In the genomic region with DNA sequence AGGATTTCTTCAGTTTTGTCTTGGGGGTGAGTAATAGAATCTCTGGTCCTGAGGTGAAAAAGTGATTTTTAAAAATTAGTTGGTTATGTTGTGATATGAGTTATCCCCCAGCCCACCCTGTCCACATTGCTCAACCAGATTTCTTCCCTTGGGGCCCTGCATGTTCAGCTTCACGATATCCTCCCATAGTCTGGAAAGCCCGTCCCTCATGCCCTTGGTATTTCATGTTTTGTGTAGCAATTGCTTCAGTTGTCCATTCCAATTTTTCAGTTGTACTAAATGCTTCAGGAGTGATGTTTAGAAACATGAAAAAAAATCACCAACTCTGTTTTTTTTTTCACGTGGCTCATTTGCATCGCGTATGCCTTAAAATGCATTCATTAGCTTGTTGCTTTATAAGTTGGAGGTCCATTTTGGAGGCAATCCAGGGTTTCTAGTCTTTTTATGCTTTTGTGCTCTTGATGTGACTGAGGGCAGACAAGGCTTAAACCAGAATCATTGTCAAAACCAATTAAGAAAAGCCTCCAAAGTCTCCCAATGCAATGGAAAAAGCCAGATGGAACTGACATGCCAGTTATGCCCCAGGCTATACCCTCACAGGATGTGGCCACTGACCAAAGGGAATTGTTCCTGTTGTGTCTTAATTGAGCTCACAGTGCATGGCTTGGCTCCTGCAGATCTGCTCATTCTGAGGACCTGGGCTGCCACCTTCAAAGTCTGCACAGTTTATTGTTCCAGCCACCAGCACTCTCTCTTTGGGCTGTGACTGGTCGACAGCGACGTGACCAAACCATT, we compare ENCODE assay signal across 16 cellular contexts. TPM values are rescaled to one million over a fixed set of nuclear protein-coding genes. Genes with fewer than 3 reads are reported as not detected.
DNase-seq lines count a peak whose midpoint lies in the region; ATAC-seq lines count a peak whose summit lies in the region.
"Had no signal": no experiment of that assay in that cellular context is flagged by ENCODE, and none has a peak within 500 bp of the region (broad histone marks: within the 10 kb centered on the region; RNA-seq: fewer than 3 reads in every experiment).

No MANE protein-coding gene starts in this region.

- H3K9me3 ChIP-seq in adipocyte (ENCODE audit: control insufficient read depth, low read length): no peaks in the 10 kb centered on the region
- H3K9me3 ChIP-seq: heart right ventricle, vagina had no signal

- peaks cover under 1% of the 10 kb centered on the region for H3K4me1 ChIP-seq in adipocyte (ENCODE audit: control insufficient read depth, insufficient read depth, low read length)
- H3K4me1 ChIP-seq: heart right ventricle, vagina had no signal

- ATAC-seq in GM21576 (IDR thresholded peaks at IDR 0.05; ENCODE audit: unreplicated experiment): no peak
- ATAC-seq: activated CD4-positive, CD25-positive, alpha-beta regulatory T cell treated with anti-CD3 and anti-CD28 coated beads, Interleukin-2, amount 50 U/mL, for 24 hours; activated naive CD4-positive, alpha-beta T cell treated with anti-CD3 and anti-CD28 coated beads, Interleukin-2, amount 50 U/mL, for 72 hours; heart right ventricle; stimulated activated naive CD8-positive, alpha-beta T cell treated with anti-CD3 and anti-CD28 coated beads, Interleukin-15, amount 100 ng/mL, for 72 hours had no signal

- no peak overlapping the region for H3K9ac ChIP-seq in adipocyte (ENCODE audit: low read length)

- no peak overlapping the region for H3K4me3 ChIP-seq in adipocyte (ENCODE audit: low read length)
- H3K4me3 ChIP-seq: heart right ventricle, vagina had no signal

- H3K27me3 ChIP-seq in adipocyte (replicated peaks; ENCODE audit: control insufficient read depth, insufficient read depth, low read length): no peaks in the 10 kb centered on the region
- H3K27me3 ChIP-seq: heart right ventricle, vagina had no signal

- DNase-seq in Daoy (ENCODE audit: low read depth) (peak; percentile 67), M059J (ENCODE audit: low read depth) (peak; percentile 99), adipocyte (ENCODE audit: low read depth) (peak; percentile 91), kidney tubule cell (ENCODE audit: low spot score) (peak; percentile 13), DMS53 (lab: John Stamatoyannopoulos, UW) (no peak), cerebellar nuclear complex (lab: John Stamatoyannopoulos, UW) (no peak), dermis blood vessel endothelial cell (no peak)
- DNase-seq: DMS79 treated with DMSO at 0.1 percent for 48 hours; heart right ventricle; NCI-H1105 treated with DMSO at 0.1 percent for 48 hours; NCI-H226; stimulated activated naive CD8-positive, alpha-beta T cell treated with anti-CD3 and anti-CD28 coated beads, Interleukin-15, amount 100 ng/mL, for 72 hours had no signal

- H3K36me3 ChIP-seq in adipocyte (ENCODE audit: control insufficient read depth, insufficient read depth, low read length, severe bottlenecking): no peaks in the 10 kb centered on the region
- H3K36me3 ChIP-seq: heart right ventricle, vagina had no signal

RNA-seq across cellular contexts. Expression of a gene that starts 17.3 kb away (rescaled TPM):
- 7.3 and 14.2 TPM in 2 replicates for total RNA-seq in Daoy (2014; rRNA removed; shearing (Covaris generic))
- total RNA-seq in M059J (2014; rRNA removed; shearing (Covaris generic)): 6.8 and 13.3 TPM in 2 replicates
- total RNA-seq in dermis blood vessel endothelial cell: 14.8 and 15.0 TPM in 2 replicates

Comparison
In these comparisons a context has a peak if more than half of its experiments do, and no peak if none do; other contexts are left out.
1. DNase-seq: peak in Daoy (single experiment), M059J (single experiment), adipocyte (single experiment) and kidney tubule cell (single experiment); none in DMS53 (single experiment), cerebellar nuclear complex (0 of 2) and dermis blood vessel endothelial cell (single experiment).